1 cellular context compared by ENCODE assay signal in the genomic region with DNA sequence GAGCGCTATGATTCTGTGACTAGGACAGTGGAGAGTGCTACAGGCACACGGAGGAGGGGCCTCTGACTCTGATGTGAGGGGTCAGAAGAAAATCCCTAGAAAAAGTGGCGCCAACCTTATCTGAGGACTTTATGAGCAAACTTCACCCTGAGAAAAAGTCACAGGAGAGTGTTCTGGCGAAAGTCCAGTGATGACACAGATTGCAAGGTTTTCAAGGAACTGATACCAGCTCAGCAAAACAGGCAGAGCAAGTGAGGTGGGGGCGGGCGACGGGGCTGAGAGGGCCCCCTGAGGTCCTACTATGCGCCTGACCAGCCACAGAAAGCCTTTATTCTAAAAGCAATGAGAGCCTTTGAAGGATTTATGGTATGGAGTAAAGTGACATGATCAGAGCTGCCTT.
TF ChIP-seq lines count a peak whose summit lies in the region.

No MANE protein-coding gene starts in this region.

TF ChIP-seq in HEK293, 187 proteins besides CTCF, POLR2A, EP300 and RAD21 (continued from another document):
- TF ChIP-seq, protein P1, sequence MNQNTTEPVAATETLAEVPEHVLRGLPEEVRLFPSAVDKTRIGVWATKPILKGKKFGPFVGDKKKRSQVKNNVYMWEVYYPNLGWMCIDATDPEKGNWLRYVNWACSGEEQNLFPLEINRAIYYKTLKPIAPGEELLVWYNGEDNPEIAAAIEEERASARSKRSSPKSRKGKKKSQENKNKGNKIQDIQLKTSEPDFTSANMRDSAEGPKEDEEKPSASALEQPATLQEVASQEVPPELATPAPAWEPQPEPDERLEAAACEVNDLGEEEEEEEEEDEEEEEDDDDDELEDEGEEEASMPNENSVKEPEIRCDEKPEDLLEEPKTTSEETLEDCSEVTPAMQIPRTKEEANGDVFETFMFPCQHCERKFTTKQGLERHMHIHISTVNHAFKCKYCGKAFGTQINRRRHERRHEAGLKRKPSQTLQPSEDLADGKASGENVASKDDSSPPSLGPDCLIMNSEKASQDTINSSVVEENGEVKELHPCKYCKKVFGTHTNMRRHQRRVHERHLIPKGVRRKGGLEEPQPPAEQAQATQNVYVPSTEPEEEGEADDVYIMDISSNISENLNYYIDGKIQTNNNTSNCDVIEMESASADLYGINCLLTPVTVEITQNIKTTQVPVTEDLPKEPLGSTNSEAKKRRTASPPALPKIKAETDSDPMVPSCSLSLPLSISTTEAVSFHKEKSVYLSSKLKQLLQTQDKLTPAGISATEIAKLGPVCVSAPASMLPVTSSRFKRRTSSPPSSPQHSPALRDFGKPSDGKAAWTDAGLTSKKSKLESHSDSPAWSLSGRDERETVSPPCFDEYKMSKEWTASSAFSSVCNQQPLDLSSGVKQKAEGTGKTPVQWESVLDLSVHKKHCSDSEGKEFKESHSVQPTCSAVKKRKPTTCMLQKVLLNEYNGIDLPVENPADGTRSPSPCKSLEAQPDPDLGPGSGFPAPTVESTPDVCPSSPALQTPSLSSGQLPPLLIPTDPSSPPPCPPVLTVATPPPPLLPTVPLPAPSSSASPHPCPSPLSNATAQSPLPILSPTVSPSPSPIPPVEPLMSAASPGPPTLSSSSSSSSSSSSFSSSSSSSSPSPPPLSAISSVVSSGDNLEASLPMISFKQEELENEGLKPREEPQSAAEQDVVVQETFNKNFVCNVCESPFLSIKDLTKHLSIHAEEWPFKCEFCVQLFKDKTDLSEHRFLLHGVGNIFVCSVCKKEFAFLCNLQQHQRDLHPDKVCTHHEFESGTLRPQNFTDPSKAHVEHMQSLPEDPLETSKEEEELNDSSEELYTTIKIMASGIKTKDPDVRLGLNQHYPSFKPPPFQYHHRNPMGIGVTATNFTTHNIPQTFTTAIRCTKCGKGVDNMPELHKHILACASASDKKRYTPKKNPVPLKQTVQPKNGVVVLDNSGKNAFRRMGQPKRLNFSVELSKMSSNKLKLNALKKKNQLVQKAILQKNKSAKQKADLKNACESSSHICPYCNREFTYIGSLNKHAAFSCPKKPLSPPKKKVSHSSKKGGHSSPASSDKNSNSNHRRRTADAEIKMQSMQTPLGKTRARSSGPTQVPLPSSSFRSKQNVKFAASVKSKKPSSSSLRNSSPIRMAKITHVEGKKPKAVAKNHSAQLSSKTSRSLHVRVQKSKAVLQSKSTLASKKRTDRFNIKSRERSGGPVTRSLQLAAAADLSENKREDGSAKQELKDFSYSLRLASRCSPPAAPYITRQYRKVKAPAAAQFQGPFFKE (tag by site-specific recombination; IDR thresholded peaks at IDR 0.05; ENCODE audit: borderline replicate concordance) = no peak
- TF ChIP-seq SCRT2 (tag by site-specific recombination; IDR thresholded peaks at IDR 0.05) = peak; percentile 20; the same call in 1 of the 2 replicates
- TF ChIP-seq, protein P2, sequence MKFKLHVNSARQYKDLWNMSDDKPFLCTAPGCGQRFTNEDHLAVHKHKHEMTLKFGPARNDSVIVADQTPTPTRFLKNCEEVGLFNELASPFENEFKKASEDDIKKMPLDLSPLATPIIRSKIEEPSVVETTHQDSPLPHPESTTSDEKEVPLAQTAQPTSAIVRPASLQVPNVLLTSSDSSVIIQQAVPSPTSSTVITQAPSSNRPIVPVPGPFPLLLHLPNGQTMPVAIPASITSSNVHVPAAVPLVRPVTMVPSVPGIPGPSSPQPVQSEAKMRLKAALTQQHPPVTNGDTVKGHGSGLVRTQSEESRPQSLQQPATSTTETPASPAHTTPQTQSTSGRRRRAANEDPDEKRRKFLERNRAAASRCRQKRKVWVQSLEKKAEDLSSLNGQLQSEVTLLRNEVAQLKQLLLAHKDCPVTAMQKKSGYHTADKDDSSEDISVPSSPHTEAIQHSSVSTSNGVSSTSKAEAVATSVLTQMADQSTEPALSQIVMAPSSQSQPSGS (tag by site-specific recombination; IDR thresholded peaks at IDR 0.05; ENCODE audit: low read depth) = no peak
- TF ChIP-seq, protein P3, sequence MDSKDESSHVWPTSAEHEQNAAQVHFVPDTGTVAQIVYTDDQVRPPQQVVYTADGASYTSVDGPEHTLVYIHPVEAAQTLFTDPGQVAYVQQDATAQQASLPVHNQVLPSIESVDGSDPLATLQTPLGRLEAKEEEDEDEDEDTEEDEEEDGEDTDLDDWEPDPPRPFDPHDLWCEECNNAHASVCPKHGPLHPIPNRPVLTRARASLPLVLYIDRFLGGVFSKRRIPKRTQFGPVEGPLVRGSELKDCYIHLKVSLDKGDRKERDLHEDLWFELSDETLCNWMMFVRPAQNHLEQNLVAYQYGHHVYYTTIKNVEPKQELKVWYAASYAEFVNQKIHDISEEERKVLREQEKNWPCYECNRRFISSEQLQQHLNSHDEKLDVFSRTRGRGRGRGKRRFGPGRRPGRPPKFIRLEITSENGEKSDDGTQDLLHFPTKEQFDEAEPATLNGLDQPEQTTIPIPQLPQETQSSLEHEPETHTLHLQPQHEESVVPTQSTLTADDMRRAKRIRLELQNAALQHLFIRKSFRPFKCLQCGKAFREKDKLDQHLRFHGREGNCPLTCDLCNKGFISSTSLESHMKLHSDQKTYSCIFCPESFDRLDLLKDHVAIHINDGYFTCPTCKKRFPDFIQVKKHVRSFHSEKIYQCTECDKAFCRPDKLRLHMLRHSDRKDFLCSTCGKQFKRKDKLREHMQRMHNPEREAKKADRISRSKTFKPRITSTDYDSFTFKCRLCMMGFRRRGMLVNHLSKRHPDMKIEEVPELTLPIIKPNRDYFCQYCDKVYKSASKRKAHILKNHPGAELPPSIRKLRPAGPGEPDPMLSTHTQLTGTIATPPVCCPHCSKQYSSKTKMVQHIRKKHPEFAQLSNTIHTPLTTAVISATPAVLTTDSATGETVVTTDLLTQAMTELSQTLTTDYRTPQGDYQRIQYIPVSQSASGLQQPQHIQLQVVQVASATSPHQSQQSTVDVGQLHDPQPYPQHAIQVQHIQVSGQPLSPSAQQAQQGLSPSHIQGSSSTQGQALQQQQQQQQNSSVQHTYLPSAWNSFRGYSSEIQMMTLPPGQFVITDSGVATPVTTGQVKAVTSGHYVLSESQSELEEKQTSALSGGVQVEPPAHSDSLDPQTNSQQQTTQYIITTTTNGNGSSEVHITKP (tag by site-specific recombination; IDR thresholded peaks at IDR 0.05) = peak; percentile 48; the same call in 1 of the 2 replicates
- TF ChIP-seq ZNF747 (tag by site-specific recombination; IDR thresholded peaks at IDR 0.05) = no peak
- peak; percentile 85 for TF ChIP-seq ZBTB48 (tag by site-specific recombination; IDR thresholded peaks at IDR 0.05)
- TF ChIP-seq ZNF610 (tag by site-specific recombination; IDR thresholded peaks at IDR 0.05; ENCODE audit: borderline replicate concordance) = peak; percentile 41; the same call in 1 of the 2 replicates
- no peak for TF ChIP-seq ZNF292 (tag by site-specific recombination; IDR thresholded peaks at IDR 0.05; ENCODE audit: borderline replicate concordance, low read depth)
- TF ChIP-seq ZNF350 (tag by site-specific recombination; IDR thresholded peaks at IDR 0.05) = no peak
- no peak for TF ChIP-seq ZNF121 (tag by site-specific recombination; IDR thresholded peaks at IDR 0.05)
- TF ChIP-seq, protein P4, sequence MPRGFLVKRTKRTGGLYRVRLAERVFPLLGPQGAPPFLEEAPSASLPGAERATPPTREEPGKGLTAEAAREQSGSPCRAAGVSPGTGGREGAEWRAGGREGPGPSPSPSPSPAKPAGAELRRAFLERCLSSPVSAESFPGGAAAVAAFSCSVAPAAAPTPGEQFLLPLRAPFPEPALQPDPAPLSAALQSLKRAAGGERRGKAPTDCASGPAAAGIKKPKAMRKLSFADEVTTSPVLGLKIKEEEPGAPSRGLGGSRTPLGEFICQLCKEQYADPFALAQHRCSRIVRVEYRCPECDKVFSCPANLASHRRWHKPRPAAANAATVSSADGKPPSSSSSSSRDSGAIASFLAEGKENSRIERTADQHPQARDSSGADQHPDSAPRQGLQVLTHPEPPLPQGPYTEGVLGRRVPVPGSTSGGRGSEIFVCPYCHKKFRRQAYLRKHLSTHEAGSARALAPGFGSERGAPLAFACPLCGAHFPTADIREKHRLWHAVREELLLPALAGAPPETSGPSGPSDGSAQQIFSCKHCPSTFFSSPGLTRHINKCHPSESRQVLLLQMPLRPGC (tag by site-specific recombination; IDR thresholded peaks at IDR 0.05) = no peak
TF ChIP-seq in HEK293: peak in this region for 19.
